Comparison of ENCODE assay signal across 10 cellular contexts in genomic region chr1:8170059-8170835, GRCh38.
DNase-seq lines count a peak whose midpoint lies in the region; ATAC-seq, FAIRE-seq and TF ChIP-seq lines count a peak whose summit lies in the region.
"Had no signal": no experiment of that assay in that cellular context is flagged by ENCODE, and none has a peak within 500 bp of the region (broad histone marks: within the 10 kb centered on the region; RNA-seq: fewer than 3 reads in every experiment).

No MANE protein-coding gene starts in this region.

- H3K27me3 ChIP-seq in lower lobe of right lung (ENCODE audit: low read depth) (no peaks in the 10 kb centered on the region), upper lobe of right lung (no peaks in the 10 kb centered on the region), MG63 (no peaks in the 10 kb centered on the region)

- peaks cover 29% of the 10 kb centered on the region for H3K4me1 Mint-ChIP-seq in activated naive CD4-positive, alpha-beta T cell treated with anti-CD3 and anti-CD28 coated beads for 36 hours (ENCODE audit: low read depth)
- peaks cover 34% of the 10 kb centered on the region for H3K4me1 Mint-ChIP-seq in activated CD8-positive, alpha-beta T cell treated with anti-CD3 and anti-CD28 coated beads, Interleukin-2, amount 10 ng/mL, durations not matched to agents 7 days and 5 days (ENCODE audit: low read depth)

- H3K4me3 Mint-ChIP-seq in activated naive CD4-positive, alpha-beta T cell treated with anti-CD3 and anti-CD28 coated beads for 36 hours = no peak overlapping the region
- no peak overlapping the region for H3K4me3 Mint-ChIP-seq in activated CD8-positive, alpha-beta T cell treated with anti-CD3 and anti-CD28 coated beads, Interleukin-2, amount 10 ng/mL, durations not matched to agents 7 days and 5 days

- peak overlapping the region; percentile 91 for H3K27ac Mint-ChIP-seq in activated naive CD4-positive, alpha-beta T cell treated with anti-CD3 and anti-CD28 coated beads for 36 hours
- peak overlapping the region; percentile 70 for H3K27ac Mint-ChIP-seq in activated CD8-positive, alpha-beta T cell treated with anti-CD3 and anti-CD28 coated beads, Interleukin-2, amount 10 ng/mL, durations not matched to agents 7 days and 5 days

- H3K27me3 Mint-ChIP-seq in activated naive CD4-positive, alpha-beta T cell treated with anti-CD3 and anti-CD28 coated beads for 36 hours (ENCODE audit: low read depth) = no peaks in the 10 kb centered on the region
- no peaks in the 10 kb centered on the region for H3K27me3 Mint-ChIP-seq in activated CD8-positive, alpha-beta T cell treated with anti-CD3 and anti-CD28 coated beads, Interleukin-2, amount 10 ng/mL, durations not matched to agents 7 days and 5 days (ENCODE audit: low read depth)
- H3K27me3 Mint-ChIP-seq: stimulated activated naive CD8-positive, alpha-beta T cell treated with anti-CD3 and anti-CD28 coated beads, Interleukin-15, Interleukin-2, amounts not matched to agents 100 ng/mL and 50 ng/mL, for 24 hours had no signal

- intact Hi-C loops in activated naive CD4-positive, alpha-beta T cell treated with anti-CD3 and anti-CD28 coated beads for 36 hours (cut with micrococcal nuclease) = no loop called here
- intact Hi-C loops in lower lobe of right lung (cut with DNase I) = no loop called here
- intact Hi-C loops in upper lobe of right lung (cut with DNase I) = no loop called here

- TF ChIP-seq CTCF in lower lobe of right lung (IDR thresholded peaks at IDR 0.05) (no peak), upper lobe of right lung (IDR thresholded peaks at IDR 0.05) (no peak), D721Med (IDR thresholded peaks at IDR 0.05; ENCODE audit: insufficient read depth, missing control alignments) (no peak)

- DNase-seq in activated naive CD4-positive, alpha-beta T cell treated with anti-CD3 and anti-CD28 coated beads for 36 hours = no peak
- no peak for DNase-seq in activated naive CD4-positive, alpha-beta T cell treated with Interleukin-2 at 50 U/mL for 16 hours
- DNase-seq in activated CD8-positive, alpha-beta T cell treated with anti-CD3 and anti-CD28 coated beads, Interleukin-2, amount 10 ng/mL, durations not matched to agents 7 days and 5 days = no peak
- no peak for DNase-seq in lower lobe of right lung
- peak; percentile 60 for DNase-seq in upper lobe of right lung
- no peak for DNase-seq in stimulated activated CD4-positive, alpha-beta T cell treated with anti-CD3 and anti-CD28 coated beads, Interleukin-2, amount 100 ng/mL, for 48 hours
- DNase-seq in D721Med (ENCODE audit: insufficient read length, low spot score) = no peak
- DNase-seq in MG63 = no peak

- H3K4me1 ChIP-seq in lower lobe of right lung (peaks cover 29% of the 10 kb centered on the region), upper lobe of right lung (peaks cover 19% of the 10 kb centered on the region)

- POLR2A ChIA-PET in activated CD8-positive, alpha-beta T cell treated with anti-CD3 and anti-CD28 coated beads, Interleukin-2, amount 10 ng/mL, durations not matched to agents 7 days and 5 days (lab: Charles Lee) = interaction anchor here (0.5 to 1.1 kb wide), 3 partner anchors 17 to 225 kb away, joined by 3 read pairs; no protein-coding TSS in a partner anchor

- CTCF ChIA-PET in activated naive CD4-positive, alpha-beta T cell treated with anti-CD3 and anti-CD28 coated beads for 36 hours (lab: Charles Lee) = interaction anchor here (0.5 to 0.8 kb wide), 5 partner anchors 9 to 201 kb away, joined by 3 to 4 read pairs (median 3); no protein-coding TSS in a partner anchor
- CTCF ChIA-PET in activated CD8-positive, alpha-beta T cell treated with anti-CD3 and anti-CD28 coated beads, Interleukin-2, amount 10 ng/mL, durations not matched to agents 7 days and 5 days (lab: Charles Lee) = interaction anchor here (1.2 to 1.3 kb wide), 2 partner anchors 155 to 835 kb away, joined by 3 read pairs; no protein-coding TSS in a partner anchor

- no peaks in the 10 kb centered on the region for H3K36me3 Mint-ChIP-seq in activated naive CD4-positive, alpha-beta T cell treated with anti-CD3 and anti-CD28 coated beads for 36 hours (ENCODE audit: low read depth)
- peaks cover 2% of the 10 kb centered on the region for H3K36me3 Mint-ChIP-seq in activated CD8-positive, alpha-beta T cell treated with anti-CD3 and anti-CD28 coated beads, Interleukin-2, amount 10 ng/mL, durations not matched to agents 7 days and 5 days (ENCODE audit: low read depth)

- H3K9me3 ChIP-seq in lower lobe of right lung = no peaks in the 10 kb centered on the region
- no peaks in the 10 kb centered on the region for H3K9me3 ChIP-seq in upper lobe of right lung
- H3K9me3 ChIP-seq in MG63 = no peaks in the 10 kb centered on the region

- H3K36me3 ChIP-seq in lower lobe of right lung = no peaks in the 10 kb centered on the region
- H3K36me3 ChIP-seq in upper lobe of right lung = no peaks in the 10 kb centered on the region
- H3K36me3 ChIP-seq in MG63 = no peaks in the 10 kb centered on the region

- H3K9me3 Mint-ChIP-seq in activated naive CD4-positive, alpha-beta T cell treated with anti-CD3 and anti-CD28 coated beads for 36 hours = no peaks in the 10 kb centered on the region
- no peaks in the 10 kb centered on the region for H3K9me3 Mint-ChIP-seq in activated CD8-positive, alpha-beta T cell treated with anti-CD3 and anti-CD28 coated beads, Interleukin-2, amount 10 ng/mL, durations not matched to agents 7 days and 5 days (ENCODE audit: insufficient read depth)
- H3K9me3 Mint-ChIP-seq: stimulated activated naive CD8-positive, alpha-beta T cell treated with anti-CD3 and anti-CD28 coated beads, Interleukin-15, Interleukin-2, amounts not matched to agents 100 ng/mL and 50 ng/mL, for 24 hours had no signal

- ATAC-seq in activated CD8-positive, alpha-beta T cell treated with anti-CD3 and anti-CD28 coated beads, Interleukin-2, amount 10 ng/mL, durations not matched to agents 7 days and 5 days = no peak
- ATAC-seq in lower lobe of right lung (peak in 1 of 2 donors; percentile 3), upper lobe of right lung (peak; percentile 10)

- H3K27ac ChIP-seq in lower lobe of right lung = peak overlapping the region; percentile 59
- H3K27ac ChIP-seq in upper lobe of right lung = peak overlapping the region; percentile 78

- no peak for FAIRE-seq in D721Med (lab: Jason Lieb, UNC)
- FAIRE-seq: H54 had no signal

- H3K4me3 ChIP-seq in lower lobe of right lung (no peak overlapping the region), upper lobe of right lung (no peak overlapping the region), MG63 (no peak overlapping the region)
